25 cellular contexts compared by ENCODE assay signal in genomic region chr14:103149351-103149750, GRCh38. TPM values are rescaled to one million over a fixed set of nuclear protein-coding genes. Genes with fewer than 3 reads are reported as not detected.
"Had no signal": no experiment of that assay in that cellular context is flagged by ENCODE, and none has a peak within 500 bp of the region (broad histone marks: within the 10 kb centered on the region; RNA-seq: fewer than 3 reads in every experiment).

No MANE protein-coding gene starts in this region.

- H3K27me3 ChIP-seq: gastrocnemius medialis, hepatocyte, left lung, ovary, right lobe of liver, suprapubic skin, upper lobe of right lung, uterus had no signal

- DNase-seq: cortex of kidney; effector memory CD8-positive, alpha-beta T cell; foreskin fibroblast; gastrocnemius medialis; heart left ventricle; left cardiac atrium; lower lobe of right lung; natural killer cell; occipital lobe; ovary; retina; right lobe of liver; stimulated activated naive B cell treated with anti-CD40 and anti-IgM and Interleukin-4, amounts not matched to agents 10 μg/mL and 1 μg/mL and 100 μg/mL, for 72 hours; stimulated activated naive CD8-positive, alpha-beta T cell treated with anti-CD3 and anti-CD28 coated beads, Interleukin-15, amount 100 ng/mL, for 72 hours; transverse colon; upper lobe of right lung; uterus had no signal

- H3K9me3 ChIP-seq: gastrocnemius medialis, heart left ventricle, left lung, lower lobe of right lung, ovary, right lobe of liver, suprapubic skin, transverse colon, upper lobe of right lung, uterus had no signal

- H3K36me3 ChIP-seq: gastrocnemius medialis, heart left ventricle, left lung, lower lobe of right lung, ovary, right lobe of liver, suprapubic skin, transverse colon, upper lobe of right lung, uterus had no signal

- H3K4me1 ChIP-seq: gastrocnemius medialis, heart left ventricle, left lung, lower lobe of right lung, right lobe of liver, transverse colon, upper lobe of right lung, uterus had no signal

- H3K4me3 ChIP-seq: gastrocnemius medialis, heart left ventricle, hepatocyte, left lung, lower lobe of right lung, ovary, right lobe of liver, suprapubic skin, transverse colon, upper lobe of right lung, uterus had no signal

- H3K27ac ChIP-seq: gastrocnemius medialis, heart left ventricle, hepatocyte, left lung, lower lobe of right lung, ovary, right lobe of liver, suprapubic skin, transverse colon, upper lobe of right lung, uterus had no signal

- ATAC-seq: effector memory CD8-positive, alpha-beta T cell; heart left ventricle; left cardiac atrium; left lung; lower lobe of right lung; natural killer cell; right lobe of liver; stimulated activated naive B cell treated with anti-CD40 and anti-IgM and Interleukin-4, amounts not matched to agents 10 μg/mL and 1 μg/mL and 100 μg/mL, for 72 hours; stimulated activated naive CD8-positive, alpha-beta T cell treated with anti-CD3 and anti-CD28 coated beads, Interleukin-15, amount 100 ng/mL, for 72 hours; upper lobe of right lung had no signal

RNA-seq across cellular contexts. Expression of gene EXOC3L4, which starts 54.8 kb away (rescaled TPM):
- total RNA-seq: dermis microvascular lymphatic vessel endothelial cell, glomerular endothelial cell, mononuclear cell, natural killer cell, pulmonary artery endothelial cell had no signal
- polyA plus RNA-seq: neural cell had no signal
